8 cellular contexts compared by ENCODE assay signal in genomic region chr12:57459055-57459749, GRCh38. TPM values are rescaled to one million over a fixed set of nuclear protein-coding genes. Genes with fewer than 3 reads are reported as not detected.
DNase-seq lines count a peak whose midpoint lies in the region; ATAC-seq, FAIRE-seq and TF ChIP-seq lines count a peak whose summit lies in the region.

No MANE protein-coding gene starts in this region.

- FAIRE-seq in pancreas (lab: Jason Lieb, UNC) = no peak

- H3K27me3 Mint-ChIP-seq in activated naive CD8-positive, alpha-beta T cell treated with anti-CD3 and anti-CD28 coated beads for 36 hours = peaks cover 5% of the 10 kb centered on the region

- H3K36me3 ChIP-seq in cardiac muscle cell = no peaks in the 10 kb centered on the region
- H3K36me3 ChIP-seq in pancreas = no peaks in the 10 kb centered on the region
- no peaks in the 10 kb centered on the region for H3K36me3 ChIP-seq in tibial artery

- peak; percentile 99 for TF ChIP-seq CTCF in GM10266 (IDR thresholded peaks at IDR 0.05; ENCODE audit: control insufficient read depth, insufficient read depth, low read depth, missing control alignments)
- peak; percentile 89 for TF ChIP-seq CTCF in cardiac muscle cell (IDR thresholded peaks at IDR 0.05; ENCODE audit: low read depth, low read length)
- peak; percentile 92 to 93 (median 92) for TF ChIP-seq CTCF in pancreas (IDR thresholded peaks at IDR 0.05)
- peak; percentile 90 to 97 for TF ChIP-seq CTCF in tibial artery (IDR thresholded peaks at IDR 0.05)

- no peaks in the 10 kb centered on the region for H3K9me3 Mint-ChIP-seq in activated naive CD8-positive, alpha-beta T cell treated with anti-CD3 and anti-CD28 coated beads for 36 hours

- ATAC-seq in HG02610 (IDR thresholded peaks at IDR 0.05; ENCODE audit: unreplicated experiment) (peak; percentile 52), SK-N-SH treated with all-trans-retinoic acid at 6 μM for 48 hours (peak; percentile 76), pancreas (peak; percentile 78 to 89 (median 86))

- DNase-seq in GM10266 (ENCODE audit: extremely low spot score) (peak; percentile 88), NCI-H1092 treated with DMSO at 0.1 percent for 48 hours (lab: John Stamatoyannopoulos, UW) (peak; percentile 89), cardiac muscle cell (ENCODE audit: low read depth in 1 of 2, low spot score in 1 of 2) (peak; percentile 96 to 98), pancreas (peak; percentile 87 to 95 (median 94)), tibial artery (peak; percentile 95)
- peak; percentile 94 for DNase-seq in activated naive CD8-positive, alpha-beta T cell treated with anti-CD3 and anti-CD28 coated beads for 36 hours

- H3K9me3 ChIP-seq in cardiac muscle cell (ENCODE audit: low read depth) (no peaks in the 10 kb centered on the region), pancreas (no peaks in the 10 kb centered on the region), tibial artery (no peaks in the 10 kb centered on the region)

- H3K4me3 ChIP-seq in cardiac muscle cell (peak overlapping the region; percentile 43), pancreas (peak overlapping the region; percentile 34 to 70 (median 56)), tibial artery (peak overlapping the region; percentile 58 to 71)

- intact Hi-C loops in pancreas (cut with DNase I) = loop anchor here in 2 of 3 donors (10.0 kb wide), 2 partner anchors 154 to 244 kb away; partner anchors contain the start of gene NXPH4 (in 1 of the 2)
- intact Hi-C loops in tibial artery (cut with DNase I; ENCODE audit: low total_unique reads) = no loop called here

- 0% methylated on average over 24 of the region's 24 CpGs for WGBS in pancreas, 2 donors

- peaks cover 7% of the 10 kb centered on the region for H3K27me3 ChIP-seq in cardiac muscle cell
- H3K27me3 ChIP-seq in pancreas = no peaks in the 10 kb centered on the region
- peaks cover 0 to 3% of the 10 kb centered on the region in 2 donors for H3K27me3 ChIP-seq in tibial artery

- H3K27ac Mint-ChIP-seq in activated naive CD8-positive, alpha-beta T cell treated with anti-CD3 and anti-CD28 coated beads for 36 hours = peak overlapping the region; percentile 97

- H3K27ac ChIP-seq in cardiac muscle cell (no peak overlapping the region), pancreas (peak overlapping the region in 3 of 4 donors; percentile 37 to 69 (median 50)), tibial artery (peak overlapping the region; percentile 70 to 72)

- H3K36me3 Mint-ChIP-seq in activated naive CD8-positive, alpha-beta T cell treated with anti-CD3 and anti-CD28 coated beads for 36 hours = no peaks in the 10 kb centered on the region

- H3K4me1 ChIP-seq in cardiac muscle cell (ENCODE audit: low read depth) = peaks cover 13% of the 10 kb centered on the region
- peaks cover 0 to 12% (median 10%) of the 10 kb centered on the region in 3 donors for H3K4me1 ChIP-seq in pancreas
- H3K4me1 ChIP-seq in tibial artery = peaks cover 0 to 31% (median 22%) of the 10 kb centered on the region in 4 donors

- H3K4me1 Mint-ChIP-seq in activated naive CD8-positive, alpha-beta T cell treated with anti-CD3 and anti-CD28 coated beads for 36 hours = peaks cover 56% of the 10 kb centered on the region

- H3K4me3 Mint-ChIP-seq in activated naive CD8-positive, alpha-beta T cell treated with anti-CD3 and anti-CD28 coated beads for 36 hours = peak overlapping the region; percentile 88

TF ChIP-seq in SK-N-SH treated with all-trans-retinoic acid at 6 μM for 48 hours, 23 proteins besides CTCF, POLR2A, EP300 and RAD21 (continues in another document):
- no peak for TF ChIP-seq ISL1 (CRISPR knock-in tag; IDR thresholded peaks at IDR 0.05)
- no peak for TF ChIP-seq TOX (CRISPR knock-in tag; IDR thresholded peaks at IDR 0.05; ENCODE audit: borderline replicate concordance)
- no peak for TF ChIP-seq ZC3H10 (CRISPR knock-in tag; IDR thresholded peaks at IDR 0.05)
- no peak for TF ChIP-seq ZFP3 (CRISPR knock-in tag; IDR thresholded peaks at IDR 0.05)
- TF ChIP-seq PATZ1 (CRISPR knock-in tag; IDR thresholded peaks at IDR 0.05; ENCODE audit: borderline replicate concordance) = no peak
- TF ChIP-seq TSHZ2 (CRISPR knock-in tag; IDR thresholded peaks at IDR 0.05) = no peak; the same call in 1 of the 2 replicates
- no peak for TF ChIP-seq POU6F1 (CRISPR knock-in tag; IDR thresholded peaks at IDR 0.05; ENCODE audit: borderline replicate concordance, low read depth)
- TF ChIP-seq RARB (CRISPR knock-in tag; IDR thresholded peaks at IDR 0.05) = no peak

RNA-seq across cellular contexts. Expression of gene GLI1, which starts 0.4 kb away (rescaled TPM):
- under 1 TPM; 0.56 to 0.62 TPM for total RNA-seq in activated naive CD8-positive, alpha-beta T cell treated with anti-CD3 and anti-CD28 coated beads for 36 hours
- total RNA-seq in cardiac muscle cell = 0.67 and 7.3 TPM in 2 replicates
- 0.79 TPM in 1 of 2 replicates, not detected in the other for polyA plus RNA-seq in cardiac muscle cell
- total RNA-seq in pancreas = 1 to 10 TPM in 1 of 6 donors, under 1 TPM in 3, not detected in 2; 0.06 to 2.2 (median 0.79) TPM
- under 1 TPM; 0.19 TPM for polyA plus RNA-seq in pancreas

RNA-seq across cellular contexts. Expression of gene INHBE, which starts 4.1 kb away (rescaled TPM):
- total RNA-seq in activated naive CD8-positive, alpha-beta T cell treated with anti-CD3 and anti-CD28 coated beads for 36 hours = 1 to 10 TPM; 1.2 to 1.7 TPM
- 0.25 and 0.74 TPM in 2 replicates for total RNA-seq in cardiac muscle cell
- polyA plus RNA-seq in cardiac muscle cell = 0.23 TPM in 1 of 2 replicates, not detected in the other
- total RNA-seq in pancreas = 10 to 100 TPM in 1 of 6 donors, under 1 TPM in 1, not detected in 4; 0.24 to 17.8 TPM
- polyA plus RNA-seq in pancreas = under 1 TPM in 1 of 2 donors, not detected in 1; 0.05 TPM

RNA-seq across cellular contexts. Expression of gene ARHGAP9, which starts 20.5 kb away (rescaled TPM):
- total RNA-seq in activated naive CD8-positive, alpha-beta T cell treated with anti-CD3 and anti-CD28 coated beads for 36 hours = 100 to 1,000 TPM; 154 to 162 TPM
- 0.07 and 2.3 TPM in 2 replicates for total RNA-seq in cardiac muscle cell
- polyA plus RNA-seq in cardiac muscle cell = 0.61 TPM in 1 of 2 replicates, not detected in the other
- 10 to 100 TPM in 1 of 6 donors, 1 to 10 TPM in 3, under 1 TPM in 2; 0.39 to 11.7 (median 3.6) TPM for total RNA-seq in pancreas
- polyA plus RNA-seq in pancreas = 1 to 10 TPM; 6.2 to 6.5 TPM

RNA-seq across cellular contexts. Expression of gene INHBC, which starts 24.6 kb away (rescaled TPM):
- total RNA-seq in activated naive CD8-positive, alpha-beta T cell treated with anti-CD3 and anti-CD28 coated beads for 36 hours = not detected
- 0.21 TPM in 1 of 2 replicates, not detected in the other for total RNA-seq in cardiac muscle cell
- polyA plus RNA-seq in cardiac muscle cell = 0.11 TPM in 1 of 2 replicates, not detected in the other
- total RNA-seq in pancreas = under 1 TPM in 2 of 6 donors, not detected in 4; 0.09 TPM
- not detected for polyA plus RNA-seq in pancreas

RNA-seq across cellular contexts. Expression of gene R3HDM2, which starts 28.4 kb away (rescaled TPM):
- total RNA-seq in activated naive CD8-positive, alpha-beta T cell treated with anti-CD3 and anti-CD28 coated beads for 36 hours = 10 to 100 TPM; 22.8 to 24.2 TPM
- 27.4 and 59.9 TPM in 2 replicates for total RNA-seq in cardiac muscle cell
- polyA plus RNA-seq in cardiac muscle cell = 23.3 and 41.8 TPM in 2 replicates
- total RNA-seq in pancreas = 10 to 100 TPM; 22.9 to 39.8 (median 25.5) TPM
- 10 to 100 TPM; 14.5 to 16.8 TPM for polyA plus RNA-seq in pancreas

Comparison
In these comparisons a context has a peak if more than half of its experiments do, and no peak if none do; other contexts are left out.
1. RNA of gene ARHGAP9, which starts 20.5 kb away (total RNA-seq): 154 to 162 TPM in activated naive CD8-positive, alpha-beta T cell treated with anti-CD3 and anti-CD28 coated beads for 36 hours; 0.39 to 11.7 TPM in pancreas and 0.07 to 2.3 TPM in cardiac muscle cell; every median in the first group is over 10 times any median in the second.
2. Peak in every context shown above with its lines, with median percentiles within 50 percentile points of each other: DNase-seq, CTCF ChIP-seq, ATAC-seq and H3K4me3 ChIP-seq.